8 cellular contexts compared by ENCODE assay signal in the genomic region with DNA sequence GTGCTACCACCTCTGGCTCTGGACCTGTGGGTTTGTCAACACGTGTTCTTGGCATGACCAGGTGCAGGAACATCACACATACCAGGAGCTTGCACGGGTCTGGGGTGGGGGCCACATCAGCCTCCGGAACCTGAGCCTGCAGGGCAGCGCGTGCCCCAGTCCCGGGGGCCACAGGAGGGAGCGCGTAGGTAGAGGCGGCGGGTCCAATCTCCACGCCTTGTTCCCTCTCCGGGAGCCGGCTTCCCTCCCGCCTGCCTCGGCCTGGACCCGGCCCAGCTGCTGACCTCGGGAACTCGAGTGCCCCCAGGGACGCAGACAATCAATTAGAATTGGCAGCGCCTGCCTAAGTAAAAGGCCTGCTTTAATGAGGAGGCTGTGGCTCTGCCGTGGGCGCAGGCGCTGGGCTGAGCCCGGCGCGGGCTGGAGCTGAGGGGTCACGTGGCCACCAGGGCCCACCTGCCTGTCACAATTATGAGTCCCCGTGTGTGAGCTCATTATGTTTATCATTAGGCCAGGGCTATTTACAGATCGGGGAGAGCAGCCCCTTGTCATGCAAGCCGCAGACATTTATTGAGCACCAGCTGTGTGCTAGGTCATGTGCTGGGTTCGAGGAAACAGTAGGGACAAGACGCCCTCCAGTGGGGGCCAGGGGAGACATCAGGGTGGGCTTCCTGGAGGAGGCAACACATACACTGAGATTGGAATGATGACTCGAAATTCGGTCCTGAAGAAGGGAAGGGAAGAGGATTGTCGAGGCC. TPM values are rescaled to one million over a fixed set of nuclear protein-coding genes. Genes with fewer than 3 reads are reported as not detected.
A peak's percentile ranks its signal among the peaks of the same experiment; 100 is the strongest.
DNase-seq lines count a peak whose midpoint lies in the region; ATAC-seq and TF ChIP-seq lines count a peak whose summit lies in the region.
"Had no signal": no experiment of that assay in that cellular context is flagged by ENCODE, and none has a peak within 500 bp of the region (broad histone marks: within the 10 kb centered on the region; RNA-seq: fewer than 3 reads in every experiment).

No MANE protein-coding gene starts in this region.

- no peaks in the 10 kb centered on the region for H3K36me3 ChIP-seq in Loucy (ENCODE audit: insufficient read depth, low read length)
- H3K36me3 ChIP-seq in NT2/D1 (ENCODE audit: insufficient read depth, insufficient read length, low read length), result no peaks in the 10 kb centered on the region
- H3K36me3 ChIP-seq in spleen, result no peaks in the 10 kb centered on the region

- H3K27ac ChIP-seq in spleen, result no peak overlapping the region

- no peaks in the 10 kb centered on the region for H3K9me3 ChIP-seq in Loucy (ENCODE audit: insufficient read depth, low read depth, low read length)
- no peaks in the 10 kb centered on the region for H3K9me3 ChIP-seq in NT2/D1 (ENCODE audit: insufficient read depth, low read length)
- no peaks in the 10 kb centered on the region for H3K9me3 ChIP-seq in spleen

- H3K27ac Mint-ChIP-seq in Calu3 (ENCODE audit: unreplicated experiment), result no peak overlapping the region
- H3K27ac Mint-ChIP-seq: activated naive CD8-positive, alpha-beta T cell treated with anti-CD3 and anti-CD28 coated beads, Interleukin-2, amount 10 ng/mL, durations not matched to agents 7 days and 5 days had no signal

- TF ChIP-seq CTCF in Loucy (conservative IDR thresholded peaks at IDR 0.05; ENCODE audit: low read length) (no peak), spleen (IDR thresholded peaks at IDR 0.05 in 8 of 11, conservative IDR thresholded peaks at IDR 0.05 in 3 of 11) (no peak), Calu3 (IDR thresholded peaks at IDR 0.05; ENCODE audit: unreplicated experiment) (no peak)

- TF ChIP-seq POLR2A in spleen (IDR thresholded peaks at IDR 0.05), result no peak

- no peak overlapping the region for H3K9ac ChIP-seq in Loucy (ENCODE audit: low read depth, low read length, poor library complexity, severe bottlenecking)
- H3K9ac ChIP-seq in NT2/D1 (ENCODE audit: insufficient read length, low read depth), result peak overlapping the region; percentile 34

- H3K27me3 ChIP-seq in Loucy (ENCODE audit: insufficient read depth, low read length, poor library complexity, severe bottlenecking) (no peaks in the 10 kb centered on the region), NT2/D1 (ENCODE audit: insufficient read depth, insufficient read length) (peaks cover 3% of the 10 kb centered on the region), spleen (replicated peaks in 1 of 7) (peaks cover 0 to 58% (median 4%) of the 10 kb centered on the region in 7 donors)

- H3K4me1 ChIP-seq in Loucy (ENCODE audit: insufficient read depth, low read length, poor library complexity, severe bottlenecking), result peaks cover 7% of the 10 kb centered on the region
- H3K4me1 ChIP-seq in NT2/D1 (ENCODE audit: insufficient read depth, insufficient read length), result no peaks in the 10 kb centered on the region
- peaks cover 0 to 34% (median 18%) of the 10 kb centered on the region in 6 donors for H3K4me1 ChIP-seq in spleen

- H3K4me1 Mint-ChIP-seq in Calu3 (ENCODE audit: low read depth, unreplicated experiment), result no peaks in the 10 kb centered on the region
- H3K4me1 Mint-ChIP-seq: activated naive CD8-positive, alpha-beta T cell treated with anti-CD3 and anti-CD28 coated beads, Interleukin-2, amount 10 ng/mL, durations not matched to agents 7 days and 5 days had no signal

- H3K9me3 Mint-ChIP-seq in Calu3 (ENCODE audit: low read depth, unreplicated experiment), result no peaks in the 10 kb centered on the region
- H3K9me3 Mint-ChIP-seq: activated naive CD8-positive, alpha-beta T cell treated with anti-CD3 and anti-CD28 coated beads, Interleukin-2, amount 10 ng/mL, durations not matched to agents 7 days and 5 days had no signal

- intact Hi-C loops in left ventricle myocardium superior (cut with micrococcal nuclease), result no loop called here
- intact Hi-C loops in spleen (cut with DNase I; ENCODE audit: low total_unique reads), result no loop called here
- intact Hi-C loops in Calu3 (cut with micrococcal nuclease; ENCODE audit: unreplicated experiment), result no loop called here

- H3K4me2 ChIP-seq in Loucy (ENCODE audit: low read depth, low read length, poor library complexity, severe bottlenecking), result peak overlapping the region; percentile 20

- H3F3A ChIP-seq in Loucy (ENCODE audit: low read depth), result no peaks in the 10 kb centered on the region

- DNase-seq in NT2/D1 (ENCODE audit: low read depth, low spot score) (no peak), left ventricle myocardium superior (peak; percentile 81), spleen (peak; percentile 73), AG08395 (ENCODE audit: low spot score) (no peak), Calu3 (no peak)
- DNase-seq: activated naive CD8-positive, alpha-beta T cell treated with anti-CD3 and anti-CD28 coated beads, Interleukin-2, amount 10 ng/mL, durations not matched to agents 7 days and 5 days had no signal

- ATAC-seq in left ventricle myocardium superior (peak; percentile 64), GM18907 (IDR thresholded peaks at IDR 0.05; ENCODE audit: unreplicated experiment) (no peak)

- no TSS peak for BruUV-seq in Calu3 (replicated peaks; lab: Mats Ljungman, UMichigan)

- no peak overlapping the region for H3K4me3 ChIP-seq in Loucy (ENCODE audit: low read length, poor library complexity, severe bottlenecking)
- no peak overlapping the region for H3K4me3 ChIP-seq in NT2/D1 (ENCODE audit: insufficient read length, low read depth)
- peak overlapping the region in 1 of 8 donors; percentile 13 for H3K4me3 ChIP-seq in spleen

- no peaks in the 10 kb centered on the region for H4K20me1 ChIP-seq in Loucy (ENCODE audit: insufficient read depth, low read length, poor library complexity, severe bottlenecking)

- WGBS in spleen, 5 donors, result 15 to 43% (median 19%) methylated on average over 11 to 35 of the region's 35 CpGs

- H3K27me3 Mint-ChIP-seq in Calu3 (ENCODE audit: unreplicated experiment), result peaks cover 32% of the 10 kb centered on the region

- no peak overlapping the region for H3K4me3 Mint-ChIP-seq in Calu3 (ENCODE audit: low read depth, unreplicated experiment)
- H3K4me3 Mint-ChIP-seq: activated naive CD8-positive, alpha-beta T cell treated with anti-CD3 and anti-CD28 coated beads, Interleukin-2, amount 10 ng/mL, durations not matched to agents 7 days and 5 days had no signal

- no peaks in the 10 kb centered on the region for H3K79me2 ChIP-seq in Loucy (ENCODE audit: insufficient read depth, low read length)

- H3K9me2 ChIP-seq in Loucy (replicated peaks; ENCODE audit: low read depth, low read length), result no peaks in the 10 kb centered on the region

- no peak overlapping the region for H2AFZ ChIP-seq in Loucy (ENCODE audit: low read length)

- CTCF ChIA-PET in Calu3 (lab: Charles Lee), result no interaction called here

- peaks cover 9% of the 10 kb centered on the region for H3K36me3 Mint-ChIP-seq in Calu3 (ENCODE audit: insufficient read depth, unreplicated experiment)
- H3K36me3 Mint-ChIP-seq: activated naive CD8-positive, alpha-beta T cell treated with anti-CD3 and anti-CD28 coated beads, Interleukin-2, amount 10 ng/mL, durations not matched to agents 7 days and 5 days had no signal

RNA-seq across cellular contexts. Expression of a gene that starts 32.2 kb away (rescaled TPM):
- total RNA-seq in left ventricle myocardium superior (4.8 TPM), spleen (10 to 100 TPM; 21.6 to 39.8 (median 27.5) TPM), Calu3 (2022) (4.3 and 5.3 TPM in 2 replicates)
- polyA plus RNA-seq in spleen, result 10 to 100 TPM; 12.5 to 36.7 (median 13.8) TPM

RNA-seq across cellular contexts. Expression of a gene that starts 47.6 kb away (rescaled TPM):
- total RNA-seq in left ventricle myocardium superior (15.7 TPM), spleen (10 to 100 TPM; 20.7 to 85.0 (median 55.6) TPM), Calu3 (2022) (0.21 and 0.34 TPM in 2 replicates)
- polyA plus RNA-seq in spleen, result 10 to 100 TPM in 2 of 3 donors, 1 to 10 TPM in 1; 5.5 to 24.6 (median 11.2) TPM

Comparison
In these comparisons a context has a peak if more than half of its experiments do, and no peak if none do; other contexts are left out.
1. DNase-seq: peak in left ventricle myocardium superior (single experiment) and spleen (single experiment); none in NT2/D1 (single experiment), AG08395 (single experiment) and Calu3 (single experiment).
2. RNA of a gene that starts 47.6 kb away (total RNA-seq): 20.7 to 85.0 TPM in spleen and 15.7 TPM in left ventricle myocardium superior (single experiment); 0.21 to 0.34 TPM in Calu3; every median in the first group is over 10 times any median in the second.